In genomic region chr19:33379151-33379829, GRCh38 we compare ENCODE assay signal across 21 cellular contexts. TPM values are rescaled to one million over a fixed set of nuclear protein-coding genes. Genes with fewer than 3 reads are reported as not detected.
A peak's percentile ranks its signal among the peaks of the same experiment; 100 is the strongest.
DNase-seq lines count a peak whose midpoint lies in the region; ATAC-seq and TF ChIP-seq lines count a peak whose summit lies in the region.
"Had no signal": no experiment of that assay in that cellular context is flagged by ENCODE, and none has a peak within 500 bp of the region (broad histone marks: within the 10 kb centered on the region; RNA-seq: fewer than 3 reads in every experiment).

No MANE protein-coding gene starts in this region.

- no peak for DNase-seq in activated naive CD8-positive, alpha-beta T cell treated with anti-CD3 and anti-CD28 coated beads for 36 hours
- no peak for DNase-seq in activated naive CD8-positive, alpha-beta T cell treated with anti-CD3 and anti-CD28 coated beads, Interleukin-2, amount 50 U/mL, for 24 hours
- DNase-seq in effector memory CD8-positive, alpha-beta T cell: no peak
- DNase-seq in trophoblast cell (no peak), COR-L47 (lab: John Stamatoyannopoulos, UW) (no peak), cerebellum (ENCODE audit: low spot score) (no peak), hypothalamus (lab: John Stamatoyannopoulos, UW) (no peak)
- DNase-seq: BE2C; CD8-positive, alpha-beta T cell; DMS 273 treated with DMSO at 0.1 percent for 48 hours; GOT3; HFFc6; KBM-7; NCI-H1092 treated with DMSO at 0.1 percent for 48 hours; NCI-H1694; NCI-H446; NCI-H774; RPMI8226; SJCRH30 had no signal

- H2BK120ac ChIP-seq in trophoblast cell (ENCODE audit: insufficient read depth, low read length, poor library complexity): no peak overlapping the region

- H4K12ac ChIP-seq in trophoblast cell (ENCODE audit: low read depth, low read length): no peak overlapping the region

- H3F3A ChIP-seq in Loucy (ENCODE audit: low read depth): no peaks in the 10 kb centered on the region

- H3K79me2 ChIP-seq in Loucy (ENCODE audit: insufficient read depth, low read length): peaks cover 100% of the 10 kb centered on the region
- peaks cover 8% of the 10 kb centered on the region for H3K79me2 ChIP-seq in trophoblast cell (ENCODE audit: control insufficient read depth, insufficient read depth, low read length, poor library complexity)

- peaks cover 1% of the 10 kb centered on the region for H3K79me1 ChIP-seq in trophoblast cell (ENCODE audit: low read length)

- H3K4ac ChIP-seq in trophoblast cell (ENCODE audit: low read depth, low read length): peak overlapping the region; percentile 37

- no peaks in the 10 kb centered on the region for H3K27me3 Mint-ChIP-seq in activated naive CD8-positive, alpha-beta T cell treated with anti-CD3 and anti-CD28 coated beads for 36 hours
- no peaks in the 10 kb centered on the region for H3K27me3 Mint-ChIP-seq in activated naive CD8-positive, alpha-beta T cell treated with anti-CD3 and anti-CD28 coated beads, Interleukin-2, amount 50 U/mL, for 24 hours
- no peaks in the 10 kb centered on the region for H3K27me3 Mint-ChIP-seq in effector memory CD8-positive, alpha-beta T cell

- H3K9me3 ChIP-seq in Loucy (ENCODE audit: insufficient read depth, low read depth, low read length): no peaks in the 10 kb centered on the region
- H3K9me3 ChIP-seq in trophoblast cell (ENCODE audit: insufficient read depth, low read depth, low read length): no peaks in the 10 kb centered on the region
- H3K9me3 ChIP-seq: BE2C, SJCRH30 had no signal

- H2BK5ac ChIP-seq in trophoblast cell (ENCODE audit: low read depth, low read length, poor library complexity): no peak overlapping the region

- no peak overlapping the region for H3K14ac ChIP-seq in trophoblast cell (ENCODE audit: low read length)

- no peak overlapping the region for H2AFZ ChIP-seq in Loucy (ENCODE audit: low read length)
- H2AFZ ChIP-seq in trophoblast cell (ENCODE audit: insufficient read depth, low read length, poor library complexity): no peak overlapping the region

- no CpG with 5 or more reads among the region's 16 CpGs for WGBS in trophoblast cell (ENCODE audit: extremely low coverage, insufficient coverage, insufficient read length)

- H3K9me2 ChIP-seq in Loucy (replicated peaks; ENCODE audit: low read depth, low read length): no peaks in the 10 kb centered on the region

- H3K9me3 Mint-ChIP-seq in activated naive CD8-positive, alpha-beta T cell treated with anti-CD3 and anti-CD28 coated beads for 36 hours: no peaks in the 10 kb centered on the region
- H3K9me3 Mint-ChIP-seq in activated naive CD8-positive, alpha-beta T cell treated with anti-CD3 and anti-CD28 coated beads, Interleukin-2, amount 50 U/mL, for 24 hours: no peaks in the 10 kb centered on the region
- H3K9me3 Mint-ChIP-seq in effector memory CD8-positive, alpha-beta T cell: no peaks in the 10 kb centered on the region
- H3K9me3 Mint-ChIP-seq: CD8-positive, alpha-beta T cell; HFFc6 had no signal

- H3K4me3 ChIP-seq in Loucy (ENCODE audit: low read length, poor library complexity, severe bottlenecking): peak overlapping the region; percentile 87
- H3K4me3 ChIP-seq in trophoblast cell (ENCODE audit: low read depth, low read length): no peak overlapping the region
- H3K4me3 ChIP-seq: SJCRH30 had no signal

- peak overlapping the region; percentile 22 for H3K27ac Mint-ChIP-seq in activated naive CD8-positive, alpha-beta T cell treated with anti-CD3 and anti-CD28 coated beads for 36 hours
- H3K27ac Mint-ChIP-seq in activated naive CD8-positive, alpha-beta T cell treated with anti-CD3 and anti-CD28 coated beads, Interleukin-2, amount 50 U/mL, for 24 hours: no peak overlapping the region
- peak overlapping the region; percentile 8 to 72 for H3K27ac Mint-ChIP-seq in effector memory CD8-positive, alpha-beta T cell
- H3K27ac Mint-ChIP-seq: CD8-positive, alpha-beta T cell; HFFc6 had no signal

- H4K91ac ChIP-seq in trophoblast cell (ENCODE audit: low read depth, low read length): no peak overlapping the region

- peaks cover 91% of the 10 kb centered on the region for H4K20me1 ChIP-seq in Loucy (ENCODE audit: insufficient read depth, low read length, poor library complexity, severe bottlenecking)

- no peak overlapping the region for H2AK5ac ChIP-seq in trophoblast cell (ENCODE audit: low read length)

- no peak overlapping the region for H4K8ac ChIP-seq in trophoblast cell (ENCODE audit: low read depth, low read length)

- ATAC-seq in activated naive CD8-positive, alpha-beta T cell treated with anti-CD3 and anti-CD28 coated beads, Interleukin-2, amount 50 U/mL, for 24 hours: no peak
- ATAC-seq in effector memory CD8-positive, alpha-beta T cell (replicated peaks): no peak
- ATAC-seq: CD8-positive, alpha-beta T cell had no signal

- H2BK12ac ChIP-seq in trophoblast cell (ENCODE audit: low read length): no peak overlapping the region

- no peak overlapping the region for H3K27ac ChIP-seq in trophoblast cell (ENCODE audit: low read depth, low read length)
- H3K27ac ChIP-seq: HL-60, SJCRH30 had no signal

- TF ChIP-seq CTCF in Loucy (conservative IDR thresholded peaks at IDR 0.05; ENCODE audit: low read length): peak; percentile 29

- H3K23ac ChIP-seq in trophoblast cell (ENCODE audit: low read length): no peak overlapping the region

- peaks cover 58% of the 10 kb centered on the region for H3K4me1 Mint-ChIP-seq in activated naive CD8-positive, alpha-beta T cell treated with anti-CD3 and anti-CD28 coated beads for 36 hours
- peaks cover 52% of the 10 kb centered on the region for H3K4me1 Mint-ChIP-seq in activated naive CD8-positive, alpha-beta T cell treated with anti-CD3 and anti-CD28 coated beads, Interleukin-2, amount 50 U/mL, for 24 hours
- peaks cover 50 to 57% of the 10 kb centered on the region in 2 donors for H3K4me1 Mint-ChIP-seq in effector memory CD8-positive, alpha-beta T cell (ENCODE audit: low read depth in 2 of 2)

- peaks cover 61% of the 10 kb centered on the region for H3K4me1 ChIP-seq in Loucy (ENCODE audit: insufficient read depth, low read length, poor library complexity, severe bottlenecking)
- H3K4me1 ChIP-seq in trophoblast cell (ENCODE audit: control insufficient read depth in 1 of 2, insufficient read depth in 2 of 2, low read length in 2 of 2): peaks cover 4 to 14% of the 10 kb centered on the region in 2 experiments
- H3K4me1 ChIP-seq: SJCRH30 had no signal

- no peak overlapping the region for H3K18ac ChIP-seq in trophoblast cell (ENCODE audit: low read length)

- H3K36me3 ChIP-seq in Loucy (ENCODE audit: insufficient read depth, low read length): peaks cover 35% of the 10 kb centered on the region
- H3K36me3 ChIP-seq in trophoblast cell (ENCODE audit: control insufficient read depth in 1 of 2, insufficient read depth in 2 of 2, low read length in 2 of 2): peaks cover 7 to 10% of the 10 kb centered on the region in 2 experiments

- H3K4me3 Mint-ChIP-seq in activated naive CD8-positive, alpha-beta T cell treated with anti-CD3 and anti-CD28 coated beads for 36 hours: no peak overlapping the region
- H3K4me3 Mint-ChIP-seq in activated naive CD8-positive, alpha-beta T cell treated with anti-CD3 and anti-CD28 coated beads, Interleukin-2, amount 50 U/mL, for 24 hours: no peak overlapping the region
- H3K4me3 Mint-ChIP-seq in effector memory CD8-positive, alpha-beta T cell: no peak overlapping the region
- H3K4me3 Mint-ChIP-seq: CD8-positive, alpha-beta T cell; HFFc6 had no signal

- H3K4me2 ChIP-seq in Loucy (ENCODE audit: low read depth, low read length, poor library complexity, severe bottlenecking) (peak overlapping the region; percentile 90), trophoblast cell (ENCODE audit: low read length) (no peak overlapping the region)

- H3K9ac ChIP-seq in Loucy (ENCODE audit: low read depth, low read length, poor library complexity, severe bottlenecking) (no peak overlapping the region), trophoblast cell (ENCODE audit: low read length) (no peak overlapping the region)

- H3K27me3 ChIP-seq in Loucy (ENCODE audit: insufficient read depth, low read length, poor library complexity, severe bottlenecking) (no peaks in the 10 kb centered on the region), trophoblast cell (ENCODE audit: insufficient read depth, low read length) (no peaks in the 10 kb centered on the region)
- H3K27me3 ChIP-seq: BE2C, SJCRH30 had no signal

- H3K36me3 Mint-ChIP-seq in activated naive CD8-positive, alpha-beta T cell treated with anti-CD3 and anti-CD28 coated beads for 36 hours: peaks cover 39% of the 10 kb centered on the region
- H3K36me3 Mint-ChIP-seq in activated naive CD8-positive, alpha-beta T cell treated with anti-CD3 and anti-CD28 coated beads, Interleukin-2, amount 50 U/mL, for 24 hours (ENCODE audit: low read depth): peaks cover 33% of the 10 kb centered on the region
- peaks cover 14% of the 10 kb centered on the region for H3K36me3 Mint-ChIP-seq in effector memory CD8-positive, alpha-beta T cell (ENCODE audit: insufficient read depth)

RNA-seq across cellular contexts. Expression of gene CEBPG, which starts 5.8 kb away (rescaled TPM):
- 10 to 100 TPM; 30.1 to 30.9 TPM for total RNA-seq in activated naive CD8-positive, alpha-beta T cell treated with anti-CD3 and anti-CD28 coated beads for 36 hours
- 26.6 and 27.5 TPM in 2 replicates for polyA plus RNA-seq in trophoblast cell (2013)
- total RNA-seq in cerebellum: 38.3 TPM
